In genomic region chr5:26143259-26143658, GRCh38 we compare ENCODE assay signal across 26 cellular contexts.
"Had no signal": no experiment of that assay in that cellular context is flagged by ENCODE, and none has a peak within 500 bp of the region (broad histone marks: within the 10 kb centered on the region; RNA-seq: fewer than 3 reads in every experiment).

No MANE protein-coding gene starts in this region.

- H3K27me3 ChIP-seq: stomach, suprapubic skin, testis, thyroid gland, tibial artery, tibial nerve, transverse colon, upper lobe of left lung, upper lobe of right lung, uterus, vagina had no signal

- H3K9me3 ChIP-seq: suprapubic skin, testis, thoracic aorta, thyroid gland, tibial artery, tibial nerve, upper lobe of left lung, upper lobe of right lung, uterus, vagina had no signal

- DNase-seq: stimulated activated CD4-positive, alpha-beta T cell treated with anti-CD3 and anti-CD28 coated beads, Interleukin-2, amount 100 ng/mL, for 48 hours; stimulated activated CD4-positive, alpha-beta T cell treated with anti-CD3 and anti-CD28 coated beads, Interleukin-4, amount 100 ng/mL, for 1 hour; stimulated activated CD4-positive, alpha-beta T cell treated with anti-CD3 and anti-CD28 coated beads, Interleukin-4, amount 100 ng/mL, for 24 hours; stimulated activated CD4-positive, alpha-beta T cell treated with anti-CD3 and anti-CD28 coated beads, Interleukin-4, amount 100 ng/mL, for 4 hours; stimulated activated CD8-positive, alpha-beta memory T cell treated with anti-CD3 and anti-CD28 coated beads, Interleukin-4, amount 100 ng/mL, for 48 hours; stimulated activated naive B cell treated with anti-CD40 and anti-IgM and Interleukin-4, amounts not matched to agents 10 μg/mL and 1 μg/mL and 100 μg/mL, for 72 hours; stimulated activated naive CD4-positive, alpha-beta T cell; stimulated activated naive CD4-positive, alpha-beta T cell treated with Interleukin-2 at 50 U/mL for 16 hours; stimulated activated naive CD8-positive, alpha-beta T cell treated with anti-CD3 and anti-CD28 coated beads, Interleukin-15, amount 100 ng/mL, for 72 hours; stimulated activated naive CD8-positive, alpha-beta T cell treated with anti-CD3 and anti-CD28 coated beads, Interleukin-15, Interleukin-2, amounts not matched to agents 100 U/mL and 50 U/mL, for 24 hours; stomach; substantia nigra; testis; thyroid gland; tibial artery; transverse colon; trophoblast cell; upper lobe of left lung; upper lobe of right lung; uterus had no signal

- ATAC-seq: stimulated activated effector memory CD8-positive, alpha-beta T cell treated with anti-CD3 and anti-CD28 coated beads, Interleukin-12 subunit alpha, Interleukin-12 subunit beta, amount 100 ng/mL, for 72 hours; stimulated activated memory B cell treated with anti-CD40 and anti-IgM and Interleukin-4, amounts not matched to agents 10 μg/mL and 1 μg/mL and 100 μg/mL, for 72 hours; stimulated activated naive B cell treated with anti-CD40 and anti-IgM and Interleukin-4, amounts not matched to agents 10 μg/mL and 1 μg/mL and 100 μg/mL, for 72 hours; stimulated activated naive CD8-positive, alpha-beta T cell treated with anti-CD3 and anti-CD28 coated beads, Interleukin-15, amount 100 ng/mL, for 72 hours; stimulated activated naive CD8-positive, alpha-beta T cell treated with anti-CD3 and anti-CD28 coated beads, Interleukin-15, Interleukin-2, amounts not matched to agents 100 U/mL and 50 U/mL, for 24 hours; upper lobe of right lung had no signal

- H3K36me3 ChIP-seq: stomach, suprapubic skin, thoracic aorta, thyroid gland, tibial artery, tibial nerve, transverse colon, upper lobe of left lung, upper lobe of right lung, uterus, vagina had no signal

- H3K4me1 ChIP-seq: stomach, suprapubic skin, testis, thyroid gland, tibial artery, tibial nerve, transverse colon, upper lobe of left lung, upper lobe of right lung, uterus, vagina had no signal

- H3K27ac ChIP-seq: stomach, suprapubic skin, testis, thoracic aorta, thyroid gland, tibial artery, tibial nerve, transverse colon, upper lobe of left lung, upper lobe of right lung, uterus, vagina had no signal

- H3K4me3 ChIP-seq: stomach, suprapubic skin, testis, thoracic aorta, thyroid gland, tibial artery, tibial nerve, transverse colon, upper lobe of left lung, upper lobe of right lung, uterus, vagina had no signal
